17 cellular contexts compared by ENCODE assay signal in the genomic region with DNA sequence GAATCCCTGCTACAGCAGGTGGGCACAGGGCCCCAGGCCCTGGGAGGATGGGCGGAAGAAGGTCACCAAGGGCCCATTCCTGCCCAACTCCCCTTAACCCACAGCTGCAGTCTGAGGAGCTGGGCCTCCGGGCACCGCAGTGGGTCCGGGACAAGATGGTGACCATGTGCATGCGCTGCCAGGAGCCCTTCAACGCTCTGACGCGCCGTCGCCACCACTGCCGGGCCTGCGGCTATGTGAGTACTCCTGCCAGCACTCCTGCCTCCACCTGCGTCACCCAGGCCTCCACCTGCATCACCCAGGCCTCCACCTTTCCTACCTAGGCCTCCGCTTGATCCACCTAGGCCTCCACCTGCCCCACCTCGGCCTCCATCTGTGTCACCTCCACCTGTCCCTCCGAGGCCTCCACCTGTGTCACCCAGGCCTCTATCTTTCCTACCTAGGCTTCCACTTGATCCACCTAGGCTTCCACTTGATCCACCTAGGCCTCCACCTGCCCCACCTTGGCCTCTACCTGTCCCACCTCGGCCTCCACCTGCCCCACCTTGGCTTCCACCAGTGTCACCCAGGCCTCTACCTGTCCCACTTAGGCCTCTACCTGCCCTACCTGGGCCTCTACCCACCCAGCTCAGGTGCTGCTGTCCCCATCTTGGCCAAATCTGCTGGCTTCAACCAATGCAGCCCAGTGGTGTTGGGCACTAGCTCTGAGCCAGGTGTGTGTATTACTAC. TPM values are rescaled to one million over a fixed set of nuclear protein-coding genes. Genes with fewer than 3 reads are reported as not detected.
A peak's percentile ranks its signal among the peaks of the same experiment; 100 is the strongest.
DNase-seq lines count a peak whose midpoint lies in the region; ATAC-seq, FAIRE-seq and TF ChIP-seq lines count a peak whose summit lies in the region.
"Had no signal": no experiment of that assay in that cellular context is flagged by ENCODE, and none has a peak within 500 bp of the region (broad histone marks: within the 10 kb centered on the region; RNA-seq: fewer than 3 reads in every experiment).

No MANE protein-coding gene starts in this region.

- no peak for ATAC-seq in A549
- no peak for ATAC-seq in WTC11
- no peak for ATAC-seq in GM19351 (IDR thresholded peaks at IDR 0.05; ENCODE audit: unreplicated experiment)
- ATAC-seq in HG02588 (IDR thresholded peaks at IDR 0.05; ENCODE audit: unreplicated experiment) = no peak
- ATAC-seq in HG03139 (IDR thresholded peaks at IDR 0.05; ENCODE audit: unreplicated experiment) = no peak

- intact Hi-C loops in CD4-positive, alpha-beta memory T cell (cut with micrococcal nuclease) = no loop called here

- no peak for TF ChIP-seq EP300 in A549 (IDR thresholded peaks at IDR 0.05)

- H3K4me3 ChIP-seq in A549 (no peak overlapping the region), esophagus (ENCODE audit: low read depth in 1 of 2, low read length in 2 of 2) (no peak overlapping the region)
- no peak overlapping the region for H3K4me3 ChIP-seq in CD4-positive, alpha-beta memory T cell (ENCODE audit: low read length in 2 of 2)
- H3K4me3 ChIP-seq: stomach, vagina had no signal

- CTCF ChIA-PET in A549 (lab: Yijun Ruan, JAX) = interaction anchor here (1.0 to 20.1 kb wide), 10 partner anchors 9 to 292 kb away, joined by 3 to 546 read pairs (median 8); a partner anchor contains a TSS
- CTCF ChIA-PET in CD4-positive, alpha-beta memory T cell (lab: Charles Lee; ENCODE audit: partially characterized antibody) = interaction anchor here (0.7 to 18.9 kb wide), 26 partner anchors 8 to 304 kb away, joined by 3 to 1184 read pairs (median 4); a partner anchor contains a TSS
- CTCF ChIA-PET in WTC11 (lab: Charles Lee) = interaction anchor here (0.7 to 15.6 kb wide), 21 partner anchors 8 to 303 kb away, joined by 3 to 537 read pairs (median 4); a partner anchor contains a TSS

- H3K4me3 Mint-ChIP-seq in CD4-positive, alpha-beta memory T cell = peak overlapping the region in 2 of 8 donors; percentile 18 to 74
- H3K4me3 Mint-ChIP-seq in WTC11 = no peak overlapping the region

- peaks cover 0 to 2% (median 0%) of the 10 kb centered on the region in 8 donors for H3K9me3 Mint-ChIP-seq in CD4-positive, alpha-beta memory T cell
- no peaks in the 10 kb centered on the region for H3K9me3 Mint-ChIP-seq in WTC11

- no peak for TF ChIP-seq RAD21 in A549 (conservative IDR thresholded peaks at IDR 0.05 in 1 of 2, IDR thresholded peaks at IDR 0.05 in 1 of 2)

- 92% methylated on average over 17 of the region's 17 CpGs for WGBS in A549 (ENCODE audit: missing lambda C conversion rate)
- 94 to 96% methylated on average over 17 of the region's 17 CpGs for WGBS in esophagus, 2 donors

- no peaks in the 10 kb centered on the region for H3K36me3 Mint-ChIP-seq in CD4-positive, alpha-beta memory T cell
- H3K36me3 Mint-ChIP-seq in WTC11 = no peaks in the 10 kb centered on the region

- TF ChIP-seq CTCF in A549 (IDR thresholded peaks at IDR 0.05) (no peak), WTC11 (IDR thresholded peaks at IDR 0.05) (no peak)

- H3K4me2 ChIP-seq in A549 = no peak overlapping the region

- DNase-seq in A549 (ENCODE audit: low read depth in 1 of 2, low spot score in 1 of 2) = no peak
- DNase-seq in CD4-positive, alpha-beta memory T cell = no peak
- no peak for DNase-seq in WTC11 (ENCODE audit: low spot score)
- DNase-seq in erythroblast (lab: John Stamatoyannopoulos, UW) = no peak
- DNase-seq: C1 segment of cervical spinal cord, cortex of kidney, kidney glomerular epithelial cell, midbrain, NCI-H2227 treated with DMSO at 0.1 percent for 48 hours, stomach had no signal

- FAIRE-seq in A549 (lab: Jason Lieb, UNC) = no peak
- FAIRE-seq: H54, small intestine had no signal

- H3K36me3 ChIP-seq in CD4-positive, alpha-beta memory T cell (ENCODE audit: insufficient read depth, low read length) = no peaks in the 10 kb centered on the region
- H3K36me3 ChIP-seq in esophagus (ENCODE audit: control insufficient read depth in 2 of 2, insufficient read depth in 2 of 2, low read length in 1 of 2) = no peaks in the 10 kb centered on the region
- H3K36me3 ChIP-seq: stomach, vagina had no signal

- no peaks in the 10 kb centered on the region for H3K27me3 ChIP-seq in CD4-positive, alpha-beta memory T cell (ENCODE audit: insufficient read depth, low read length)
- H3K27me3 ChIP-seq in esophagus (ENCODE audit: control insufficient read depth in 1 of 2, insufficient read depth in 2 of 2, low read length in 2 of 2) = no peaks in the 10 kb centered on the region
- H3K27me3 ChIP-seq: stomach, vagina had no signal

- H3K4me1 Mint-ChIP-seq in CD4-positive, alpha-beta memory T cell = peaks cover 44 to 63% (median 53%) of the 10 kb centered on the region in 4 donors
- peaks cover 23% of the 10 kb centered on the region for H3K4me1 Mint-ChIP-seq in WTC11

- POLR2A ChIA-PET in A549 (lab: Yijun Ruan, JAX) (no interaction called here), WTC11 (lab: Charles Lee) (interaction anchor here (1.0 to 1.1 kb wide), 2 partner anchors 115 to 188 kb away, joined by 3 to 4 read pairs; no protein-coding TSS in a partner anchor)
- POLR2A ChIA-PET in CD4-positive, alpha-beta memory T cell (lab: Charles Lee; ENCODE audit: partially characterized antibody) = interaction anchor here (0.9 to 16.2 kb wide), 11 partner anchors 8 to 187 kb away, joined by 3 to 394 read pairs (median 5); a partner anchor contains a TSS

- H3K27ac Mint-ChIP-seq in CD4-positive, alpha-beta memory T cell = peak overlapping the region; percentile 17 to 92 (median 88)
- no peak overlapping the region for H3K27ac Mint-ChIP-seq in WTC11

- H3K4me1 ChIP-seq in A549 (peaks cover 45% of the 10 kb centered on the region), esophagus (ENCODE audit: control insufficient read depth in 2 of 2, insufficient read depth in 2 of 2, low read length in 1 of 2) (peaks cover 0 to 31% of the 10 kb centered on the region in 2 donors)
- H3K4me1 ChIP-seq in CD4-positive, alpha-beta memory T cell (ENCODE audit: insufficient read depth, low read length) = peaks cover 57% of the 10 kb centered on the region

- H3K27ac ChIP-seq in A549 = peak overlapping the region; percentile 48 to 87; a peak in 5 of 6 replicates
- H3K27ac ChIP-seq in CD4-positive, alpha-beta memory T cell (ENCODE audit: low read depth, low read length) = no peak overlapping the region
- peak overlapping the region; percentile 79 to 90 for H3K27ac ChIP-seq in esophagus (ENCODE audit: low read depth in 2 of 2, low read length in 1 of 2)
- H3K27ac ChIP-seq: stomach, vagina had no signal

- no peaks in the 10 kb centered on the region for H3K27me3 Mint-ChIP-seq in CD4-positive, alpha-beta memory T cell
- no peaks in the 10 kb centered on the region for H3K27me3 Mint-ChIP-seq in WTC11 (ENCODE audit: low read depth)

- TF ChIP-seq POLR2A in A549 (IDR thresholded peaks at IDR 0.05; ENCODE audit: low read length) = no peak
- TF ChIP-seq POLR2A in erythroblast (IDR thresholded peaks at IDR 0.05; ENCODE audit: low read length) = no peak

- H3K9me3 ChIP-seq in A549 (no peaks in the 10 kb centered on the region), esophagus (ENCODE audit: control insufficient read depth in 2 of 2, insufficient read depth in 1 of 2, low read depth in 1 of 2, low read length in 1 of 2) (no peaks in the 10 kb centered on the region)
- H3K9me3 ChIP-seq in CD4-positive, alpha-beta memory T cell (ENCODE audit: control insufficient read depth in 1 of 2, low read length in 2 of 2) = no peaks in the 10 kb centered on the region
- H3K9me3 ChIP-seq: stomach, vagina had no signal

TF ChIP-seq in A549, 52 proteins besides CTCF, POLR2A, EP300 and RAD21 (continues in another document):
- no peak for TF ChIP-seq ZFP36 (IDR thresholded peaks at IDR 0.05; ENCODE audit: borderline replicate concordance, partially characterized antibody)
- no peak for TF ChIP-seq HOXB13 (CRISPR knock-in tag; IDR thresholded peaks at IDR 0.05; ENCODE audit: low read depth)

TF ChIP-seq in WTC11, 78 proteins besides CTCF, POLR2A, EP300 and RAD21:
- TF ChIP-seq TEAD4 (CRISPR knock-in tag; IDR thresholded peaks at IDR 0.05) (no peak), FOXJ3 (CRISPR knock-in tag; IDR thresholded peaks at IDR 0.05; ENCODE audit: borderline replicate concordance) (no peak), FOXP1 (CRISPR knock-in tag; IDR thresholded peaks at IDR 0.05; ENCODE audit: borderline replicate concordance) (peak; percentile 19; the same call in 1 of the 2 replicates), ZNF219 (CRISPR knock-in tag; IDR thresholded peaks at IDR 0.05; ENCODE audit: borderline replicate concordance) (no peak)
- TF ChIP-seq, protein P1, sequence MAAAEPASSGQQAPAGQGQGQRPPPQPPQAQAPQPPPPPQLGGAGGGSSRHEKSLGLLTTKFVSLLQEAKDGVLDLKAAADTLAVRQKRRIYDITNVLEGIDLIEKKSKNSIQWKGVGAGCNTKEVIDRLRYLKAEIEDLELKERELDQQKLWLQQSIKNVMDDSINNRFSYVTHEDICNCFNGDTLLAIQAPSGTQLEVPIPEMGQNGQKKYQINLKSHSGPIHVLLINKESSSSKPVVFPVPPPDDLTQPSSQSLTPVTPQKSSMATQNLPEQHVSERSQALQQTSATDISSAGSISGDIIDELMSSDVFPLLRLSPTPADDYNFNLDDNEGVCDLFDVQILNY (CRISPR knock-in tag; IDR thresholded peaks at IDR 0.05) = no peak
TF ChIP-seq in WTC11: peak in this region for 1.

RNA-seq across cellular contexts. Expression of a gene that starts 16.8 kb away (rescaled TPM):
- polyA plus RNA-seq in A549 (2011; rRNA removed) (not detected in 2 replicates), A549 (2017; fragmentation: RNase III; extraction: RNeasy Plus Mini Kit Qiagen cat#74134 plus additional on column Dnase treatment) (not detected in 3 replicates), esophagus (1 to 10 TPM; 4.1 to 4.3 TPM)
- not detected in 2 replicates for polyA plus RNA-seq in A549 (2012; cell fraction: cytosol; rRNA removed)
- 0.06 TPM in 1 of 2 replicates, not detected in the other for polyA plus RNA-seq in A549 (2012; cell fraction: nucleus; rRNA removed)
- polyA minus RNA-seq in A549 (2011; rRNA and poly(A)+ RNA removed) = not detected in 2 replicates
- total RNA-seq in CD4-positive, alpha-beta memory T cell = 1 to 10 TPM; 1.4 to 1.5 TPM
- under 1 TPM in 1 of 2 donors, not detected in 1; 0.11 TPM for polyA plus RNA-seq in CD4-positive, alpha-beta memory T cell
- 0.31 to 0.78 TPM (median 0.44 TPM) in 3 replicates for total RNA-seq in WTC11 (2021)

RNA-seq across cellular contexts. Expression of a gene that starts 36.3 kb away (rescaled TPM):
- polyA plus RNA-seq in A549 (2011; rRNA removed) (65.4 and 69.4 TPM in 2 replicates), A549 (2017; fragmentation: RNase III; extraction: RNeasy Plus Mini Kit Qiagen cat#74134 plus additional on column Dnase treatment) (99.8 to 112 TPM (median 111 TPM) in 3 replicates), esophagus (100 to 1,000 TPM in 1 of 2 donors, 10 to 100 TPM in 1; 58.0 to 107 TPM)
- polyA plus RNA-seq in A549 (2012; cell fraction: cytosol; rRNA removed) = 91.5 and 112 TPM in 2 replicates
- polyA plus RNA-seq in A549 (2012; cell fraction: nucleus; rRNA removed) = 117 and 143 TPM in 2 replicates
- 86.0 and 88.0 TPM in 2 replicates for polyA minus RNA-seq in A549 (2011; rRNA and poly(A)+ RNA removed)
- 100 to 1,000 TPM; 142 to 151 TPM for total RNA-seq in CD4-positive, alpha-beta memory T cell
- 100 to 1,000 TPM in 1 of 2 donors, 10 to 100 TPM in 1; 94.1 to 125 TPM for polyA plus RNA-seq in CD4-positive, alpha-beta memory T cell
- 198 to 207 TPM (median 204 TPM) in 3 replicates for total RNA-seq in WTC11 (2021)

Comparison
In these comparisons a context has a peak if more than half of its experiments do, and no peak if none do; other contexts are left out.
1. RNA of a gene that starts 16.8 kb away (polyA plus RNA-seq): 4.1 to 4.3 TPM in esophagus; 0.11 TPM in CD4-positive, alpha-beta memory T cell and 0.06 TPM in A549; every median in the first group is over 4 times any median in the second.